ENCODE assay signal across 1 cellular context in the genomic region with DNA sequence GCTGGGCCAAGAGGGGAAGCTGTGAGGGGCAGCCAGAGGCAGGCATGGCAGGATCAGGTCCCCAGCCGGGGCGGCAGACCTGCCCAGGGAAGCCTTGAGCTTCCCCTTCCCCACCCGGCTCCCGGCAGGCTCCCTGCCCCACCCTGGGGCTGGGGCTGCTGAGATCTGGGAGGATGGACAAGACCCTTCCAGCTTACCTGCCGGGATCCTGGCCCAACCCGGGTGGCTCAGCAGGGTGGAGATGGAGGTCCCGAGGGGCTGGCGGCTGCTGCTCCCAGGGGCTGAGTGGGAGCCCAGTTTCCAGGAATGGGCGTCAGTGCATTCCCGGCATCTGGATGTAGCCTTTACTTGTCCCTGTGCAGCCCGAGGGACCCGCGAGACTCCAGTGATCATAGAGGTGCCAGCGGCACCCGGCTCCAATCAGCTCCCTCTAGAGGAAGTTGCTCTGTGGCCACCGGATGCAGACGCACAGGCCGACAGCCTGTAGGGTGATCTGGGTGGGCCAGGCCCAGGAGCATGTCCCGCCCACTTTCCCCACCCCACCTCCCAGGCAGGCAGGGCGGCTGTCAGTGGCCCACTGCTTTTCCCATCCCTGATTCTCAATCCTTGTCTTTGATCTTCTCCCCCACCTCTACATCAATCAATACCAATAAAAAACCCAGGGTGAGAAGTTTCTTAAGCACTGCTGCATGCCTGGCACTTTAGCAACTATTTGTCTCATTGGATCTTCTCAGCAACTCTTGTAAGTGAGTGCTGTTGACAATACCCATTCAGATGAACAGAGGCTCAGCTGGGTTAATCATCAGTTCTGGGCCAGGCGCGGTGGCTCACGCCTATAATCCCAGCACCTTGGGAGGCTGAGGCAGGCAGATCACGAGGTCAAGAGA.
TF ChIP-seq lines count a peak whose summit lies in the region.

Gene BAK1 (minus strand): TSS at position 449 of the 887 bp plus-strand sequence. CDS start 2,672 bp downstream, outside the sequence.

TF ChIP-seq in K562, 482 proteins besides CTCF, POLR2A, EP300 and RAD21 (continued from another document and continues in another):
- TF ChIP-seq ZBTB33 (CRISPR knock-in tag; IDR thresholded peaks at IDR 0.05): peak; percentile 57; the same call in 1 of the 2 replicates
- TF ChIP-seq HMGN3 (IDR thresholded peaks at IDR 0.05; ENCODE audit: borderline replicate concordance, extremely low read depth, insufficient read length, low read depth, low read length): peak; percentile 36
- TF ChIP-seq RBBP5 (IDR thresholded peaks at IDR 0.05; ENCODE audit: borderline replicate concordance, insufficient read depth, low read length, poor library complexity, severe bottlenecking): peak; percentile 78
- no peak for TF ChIP-seq SMAD3 (CRISPR knock-in tag; conservative IDR thresholded peaks at IDR 0.05)
- TF ChIP-seq, protein P1, sequence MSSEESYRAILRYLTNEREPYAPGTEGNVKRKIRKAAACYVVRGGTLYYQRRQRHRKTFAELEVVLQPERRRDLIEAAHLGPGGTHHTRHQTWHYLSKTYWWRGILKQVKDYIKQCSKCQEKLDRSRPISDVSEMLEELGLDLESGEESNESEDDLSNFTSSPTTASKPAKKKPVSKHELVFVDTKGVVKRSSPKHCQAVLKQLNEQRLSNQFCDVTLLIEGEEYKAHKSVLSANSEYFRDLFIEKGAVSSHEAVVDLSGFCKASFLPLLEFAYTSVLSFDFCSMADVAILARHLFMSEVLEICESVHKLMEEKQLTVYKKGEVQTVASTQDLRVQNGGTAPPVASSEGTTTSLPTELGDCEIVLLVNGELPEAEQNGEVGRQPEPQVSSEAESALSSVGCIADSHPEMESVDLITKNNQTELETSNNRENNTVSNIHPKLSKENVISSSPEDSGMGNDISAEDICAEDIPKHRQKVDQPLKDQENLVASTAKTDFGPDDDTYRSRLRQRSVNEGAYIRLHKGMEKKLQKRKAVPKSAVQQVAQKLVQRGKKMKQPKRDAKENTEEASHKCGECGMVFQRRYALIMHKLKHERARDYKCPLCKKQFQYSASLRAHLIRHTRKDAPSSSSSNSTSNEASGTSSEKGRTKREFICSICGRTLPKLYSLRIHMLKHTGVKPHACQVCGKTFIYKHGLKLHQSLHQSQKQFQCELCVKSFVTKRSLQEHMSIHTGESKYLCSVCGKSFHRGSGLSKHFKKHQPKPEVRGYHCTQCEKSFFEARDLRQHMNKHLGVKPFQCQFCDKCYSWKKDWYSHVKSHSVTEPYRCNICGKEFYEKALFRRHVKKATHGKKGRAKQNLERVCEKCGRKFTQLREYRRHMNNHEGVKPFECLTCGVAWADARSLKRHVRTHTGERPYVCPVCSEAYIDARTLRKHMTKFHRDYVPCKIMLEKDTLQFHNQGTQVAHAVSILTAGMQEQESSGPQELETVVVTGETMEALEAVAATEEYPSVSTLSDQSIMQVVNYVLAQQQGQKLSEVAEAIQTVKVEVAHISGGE (CRISPR knock-in tag; IDR thresholded peaks at IDR 0.05): no peak; a peak in 1 of 6 replicates
- TF ChIP-seq, protein P2, sequence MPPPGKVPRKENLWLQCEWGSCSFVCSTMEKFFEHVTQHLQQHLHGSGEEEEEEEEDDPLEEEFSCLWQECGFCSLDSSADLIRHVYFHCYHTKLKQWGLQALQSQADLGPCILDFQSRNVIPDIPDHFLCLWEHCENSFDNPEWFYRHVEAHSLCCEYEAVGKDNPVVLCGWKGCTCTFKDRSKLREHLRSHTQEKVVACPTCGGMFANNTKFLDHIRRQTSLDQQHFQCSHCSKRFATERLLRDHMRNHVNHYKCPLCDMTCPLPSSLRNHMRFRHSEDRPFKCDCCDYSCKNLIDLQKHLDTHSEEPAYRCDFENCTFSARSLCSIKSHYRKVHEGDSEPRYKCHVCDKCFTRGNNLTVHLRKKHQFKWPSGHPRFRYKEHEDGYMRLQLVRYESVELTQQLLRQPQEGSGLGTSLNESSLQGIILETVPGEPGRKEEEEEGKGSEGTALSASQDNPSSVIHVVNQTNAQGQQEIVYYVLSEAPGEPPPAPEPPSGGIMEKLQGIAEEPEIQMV (tag; conservative IDR thresholded peaks at IDR 0.05; ENCODE audit: low read depth): no peak
- TF ChIP-seq ETV5 (CRISPR knock-in tag; IDR thresholded peaks at IDR 0.05; ENCODE audit: low read depth): peak; percentile 92
- TF ChIP-seq SMARCA5 (IDR thresholded peaks at IDR 0.05): peak; percentile 51; the same call in 1 of the 2 replicates
- no peak for TF ChIP-seq ZNF282 (CRISPR knock-in tag; IDR thresholded peaks at IDR 0.05)
- TF ChIP-seq SMAD1 (IDR thresholded peaks at IDR 0.05; ENCODE audit: low read depth, low read length, partially characterized antibody): no peak
- TF ChIP-seq POLR2AphosphoS5 (IDR thresholded peaks at IDR 0.05; ENCODE audit: control insufficient read depth, insufficient read depth, low read depth, low read length): peak; percentile 29; the same call in 1 of the 2 replicates
- TF ChIP-seq HCFC1 (IDR thresholded peaks at IDR 0.05; ENCODE audit: low read depth, low read length): peak; percentile 72
- TF ChIP-seq HBP1 (CRISPR knock-in tag; IDR thresholded peaks at IDR 0.05): no peak
- TF ChIP-seq C11orf30 (IDR thresholded peaks at IDR 0.05; ENCODE audit: low read depth): no peak
- no peak for TF ChIP-seq MAFK (IDR thresholded peaks at IDR 0.05; ENCODE audit: low read length)
- TF ChIP-seq NFIC (IDR thresholded peaks at IDR 0.05): no peak
- no peak for TF ChIP-seq TBL1XR1 (IDR thresholded peaks at IDR 0.05; ENCODE audit: low read length in 2 of 2)
- TF ChIP-seq PHTF2 (CRISPR knock-in tag; IDR thresholded peaks at IDR 0.05): no peak
- no peak for TF ChIP-seq PCBP1 (IDR thresholded peaks at IDR 0.05; ENCODE audit: low read depth, low read length, poor library complexity, severe bottlenecking)
- peak in 1 of 2 experiments; percentile 53 for TF ChIP-seq E2F6 (IDR thresholded peaks at IDR 0.05; ENCODE audit: borderline replicate concordance in 1 of 2, extremely low read depth in 1 of 2, insufficient read depth in 1 of 2, insufficient read length in 1 of 2, low read depth in 1 of 2, low read length in 1 of 2, poor library complexity in 1 of 2, severe bottlenecking in 1 of 2)
- TF ChIP-seq CREB1 (IDR thresholded peaks at IDR 0.05): peak; percentile 85
- peak; percentile 86 for TF ChIP-seq CREB1 (CRISPR knock-in tag; IDR thresholded peaks at IDR 0.05)
- TF ChIP-seq KAT7 (CRISPR knock-in tag; IDR thresholded peaks at IDR 0.05; ENCODE audit: borderline replicate concordance): no peak
- no peak for TF ChIP-seq RNF219 (CRISPR knock-in tag; IDR thresholded peaks at IDR 0.05)
- TF ChIP-seq NFE2L1 (tag; IDR thresholded peaks at IDR 0.05; ENCODE audit: borderline replicate concordance, low read depth): no peak
- no peak for TF ChIP-seq KDM2B (CRISPR knock-in tag; IDR thresholded peaks at IDR 0.05)
- TF ChIP-seq DDX20 (tag; IDR thresholded peaks at IDR 0.05; ENCODE audit: low read depth): no peak
- no peak for TF ChIP-seq NR2C2 (CRISPR knock-in tag; IDR thresholded peaks at IDR 0.05)
- TF ChIP-seq NR2C2 (tag; IDR thresholded peaks at IDR 0.05): peak; percentile 20; the same call in 1 of the 2 replicates
- no peak for TF ChIP-seq ZNF780A (CRISPR knock-in tag; IDR thresholded peaks at IDR 0.05)
- TF ChIP-seq ZNF311 (CRISPR knock-in tag; IDR thresholded peaks at IDR 0.05): no peak
- TF ChIP-seq PREB (CRISPR knock-in tag; IDR thresholded peaks at IDR 0.05): no peak
- TF ChIP-seq CBX8 (IDR thresholded peaks at IDR 0.05; ENCODE audit: borderline replicate concordance, extremely low read depth, low read depth, low read length, poor library complexity, severe bottlenecking): no peak
- no peak for TF ChIP-seq ZNF436 (CRISPR knock-in tag; IDR thresholded peaks at IDR 0.05)
- TF ChIP-seq CHD1 (IDR thresholded peaks at IDR 0.05; ENCODE audit: low read length): peak; percentile 74
- TF ChIP-seq FOXP4 (CRISPR knock-in tag; IDR thresholded peaks at IDR 0.05; ENCODE audit: borderline replicate concordance): 0 out of 2 replicates have a peak, but pooled peaks have one; percentile 64
- peak; percentile 63 for TF ChIP-seq SP1 (CRISPR knock-in tag; IDR thresholded peaks at IDR 0.05)
- no peak for TF ChIP-seq SNAPC5 (CRISPR knock-in tag; IDR thresholded peaks at IDR 0.05)
- peak; percentile 39; the same call in 1 of the 2 replicates for TF ChIP-seq SOX6 (IDR thresholded peaks at IDR 0.05)
- no peak for TF ChIP-seq BCL6 (CRISPR knock-in tag; IDR thresholded peaks at IDR 0.05)
